ENCODE assay signal across 10 cellular contexts in the genomic region with DNA sequence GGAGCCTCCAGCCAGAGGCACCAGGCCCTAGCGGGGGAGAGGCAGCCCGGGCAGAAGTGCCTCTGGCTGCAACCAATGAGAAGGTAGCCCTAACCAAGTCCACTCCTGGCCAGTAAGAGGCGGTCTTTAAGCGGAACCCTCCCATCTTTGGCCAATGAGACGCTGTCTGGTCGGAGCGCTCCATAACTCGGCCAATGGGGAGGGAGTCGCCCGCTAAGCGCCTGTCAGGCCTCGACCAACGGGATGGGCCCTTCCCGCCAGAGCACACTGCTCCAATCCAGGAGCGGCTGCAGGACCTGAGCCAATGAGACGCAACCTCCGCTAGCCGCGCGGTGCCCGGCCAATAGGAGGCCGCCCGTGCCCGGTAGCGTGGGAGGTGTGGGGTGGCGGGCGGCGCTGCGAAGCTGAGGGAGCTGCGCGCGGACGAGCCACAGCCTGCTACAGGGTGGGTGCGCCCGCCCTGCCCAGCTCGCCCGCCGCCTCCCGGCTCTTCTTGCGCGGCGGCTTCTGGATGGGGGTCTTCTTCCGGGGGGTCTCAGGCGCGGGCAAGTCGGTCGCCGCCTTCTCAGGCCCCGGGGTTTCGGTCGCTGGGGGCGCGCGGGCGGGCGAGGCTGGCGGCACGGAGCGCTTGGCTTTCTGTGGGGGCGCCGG. TPM values are rescaled to one million over a fixed set of nuclear protein-coding genes. Genes with fewer than 3 reads are reported as not detected.
DNase-seq lines count a peak whose midpoint lies in the region; ATAC-seq lines count a peak whose summit lies in the region.
"Had no signal": no experiment of that assay in that cellular context is flagged by ENCODE, and none has a peak within 500 bp of the region (broad histone marks: within the 10 kb centered on the region; RNA-seq: fewer than 3 reads in every experiment).

No MANE protein-coding gene starts in this region.

- peaks cover 47% of the 10 kb centered on the region for H3K27me3 Mint-ChIP-seq in stimulated activated naive CD8-positive, alpha-beta T cell treated with anti-CD3 and anti-CD28 coated beads, Interleukin-15, amount 100 ng/mL, for 72 hours
- H3K27me3 Mint-ChIP-seq in dendritic cell treated with granulocyte-macrophage colony-stimulating factor and Interleukin-4, amounts not matched to agents 40 ng/mL and 50 ng/mL, for 4 days, result peaks cover 67% of the 10 kb centered on the region

- H3K9me3 Mint-ChIP-seq in stimulated activated naive CD8-positive, alpha-beta T cell treated with anti-CD3 and anti-CD28 coated beads, Interleukin-15, amount 100 ng/mL, for 72 hours, result no peaks in the 10 kb centered on the region
- H3K9me3 Mint-ChIP-seq in dendritic cell treated with granulocyte-macrophage colony-stimulating factor and Interleukin-4, amounts not matched to agents 40 ng/mL and 50 ng/mL, for 4 days, result no peaks in the 10 kb centered on the region

- no peak overlapping the region for H3K27ac Mint-ChIP-seq in stimulated activated naive CD8-positive, alpha-beta T cell treated with anti-CD3 and anti-CD28 coated beads, Interleukin-15, amount 100 ng/mL, for 72 hours
- H3K27ac Mint-ChIP-seq in dendritic cell treated with granulocyte-macrophage colony-stimulating factor and Interleukin-4, amounts not matched to agents 40 ng/mL and 50 ng/mL, for 4 days, result no peak overlapping the region

- no peaks in the 10 kb centered on the region for H3K36me3 Mint-ChIP-seq in dendritic cell treated with granulocyte-macrophage colony-stimulating factor and Interleukin-4, amounts not matched to agents 40 ng/mL and 50 ng/mL, for 4 days (ENCODE audit: low read depth)

- intact Hi-C loops in dendritic cell treated with granulocyte-macrophage colony-stimulating factor and Interleukin-4, amounts not matched to agents 40 ng/mL and 50 ng/mL, for 4 days (cut with micrococcal nuclease), result no loop called here

- peak; percentile 13 for ATAC-seq in stimulated activated naive CD8-positive, alpha-beta T cell treated with anti-CD3 and anti-CD28 coated beads, Interleukin-15, amount 100 ng/mL, for 72 hours
- no peak for ATAC-seq in stimulated activated naive CD8-positive, alpha-beta T cell treated with anti-CD3 and anti-CD28 coated beads, Interleukin-15, Interleukin-2, amounts not matched to agents 100 U/mL and 50 U/mL, for 24 hours
- no peak for ATAC-seq in GM19455 (IDR thresholded peaks at IDR 0.05; ENCODE audit: unreplicated experiment)

- H3K4me3 Mint-ChIP-seq in stimulated activated naive CD8-positive, alpha-beta T cell treated with anti-CD3 and anti-CD28 coated beads, Interleukin-15, amount 100 ng/mL, for 72 hours, result peak overlapping the region; percentile 41 to 60
- peak overlapping the region; percentile 67 for H3K4me3 Mint-ChIP-seq in dendritic cell treated with granulocyte-macrophage colony-stimulating factor and Interleukin-4, amounts not matched to agents 40 ng/mL and 50 ng/mL, for 4 days

- DNase-seq in stimulated activated naive CD8-positive, alpha-beta T cell treated with anti-CD3 and anti-CD28 coated beads, Interleukin-15, amount 100 ng/mL, for 72 hours, result no peak
- no peak for DNase-seq in stimulated activated naive CD8-positive, alpha-beta T cell treated with anti-CD3 and anti-CD28 coated beads, Interleukin-15, Interleukin-2, amounts not matched to agents 100 U/mL and 50 U/mL, for 24 hours
- DNase-seq in lung microvascular endothelial cell (ENCODE audit: low read depth in 2 of 2), result peak; percentile 73 to 89
- DNase-seq in ureter (ENCODE audit: low spot score), result no peak
- no peak for DNase-seq in foreskin melanocyte
- DNase-seq in effector CD8-positive, alpha-beta T cell (lab: John Stamatoyannopoulos, UW), result no peak
- DNase-seq: COR-L47, NCI-H2171 treated with DMSO at 0.1 percent for 48 hours had no signal

- H3K4me1 Mint-ChIP-seq in stimulated activated naive CD8-positive, alpha-beta T cell treated with anti-CD3 and anti-CD28 coated beads, Interleukin-15, amount 100 ng/mL, for 72 hours, result peaks cover 24% of the 10 kb centered on the region
- H3K4me1 Mint-ChIP-seq in dendritic cell treated with granulocyte-macrophage colony-stimulating factor and Interleukin-4, amounts not matched to agents 40 ng/mL and 50 ng/mL, for 4 days (ENCODE audit: low read depth), result peaks cover 11% of the 10 kb centered on the region

RNA-seq across cellular contexts. Expression of gene SCARF2, which starts 12.6 kb away (rescaled TPM):
- total RNA-seq in lung microvascular endothelial cell (4.6 and 6.5 TPM in 2 replicates), ureter (11.0 TPM)

RNA-seq across cellular contexts. Expression of gene ZNF74, which starts 31.1 kb away (rescaled TPM):
- total RNA-seq in lung microvascular endothelial cell (8.9 and 10.7 TPM in 2 replicates), ureter (9.0 TPM)

Comparison
In these comparisons a context has a peak if more than half of its experiments do, and no peak if none do; other contexts are left out.
1. DNase-seq: peak in lung microvascular endothelial cell (2 of 2); none in stimulated activated naive CD8-positive, alpha-beta T cell treated with anti-CD3 and anti-CD28 coated beads, Interleukin-15, amount 100 ng/mL, for 72 hours (0 of 2), stimulated activated naive CD8-positive, alpha-beta T cell treated with anti-CD3 and anti-CD28 coated beads, Interleukin-15, Interleukin-2, amounts not matched to agents 100 U/mL and 50 U/mL, for 24 hours (single experiment), ureter (single experiment), foreskin melanocyte (single experiment) and effector CD8-positive, alpha-beta T cell (single experiment).